ENCODE assay signal across 8 cellular contexts in the genomic region with DNA sequence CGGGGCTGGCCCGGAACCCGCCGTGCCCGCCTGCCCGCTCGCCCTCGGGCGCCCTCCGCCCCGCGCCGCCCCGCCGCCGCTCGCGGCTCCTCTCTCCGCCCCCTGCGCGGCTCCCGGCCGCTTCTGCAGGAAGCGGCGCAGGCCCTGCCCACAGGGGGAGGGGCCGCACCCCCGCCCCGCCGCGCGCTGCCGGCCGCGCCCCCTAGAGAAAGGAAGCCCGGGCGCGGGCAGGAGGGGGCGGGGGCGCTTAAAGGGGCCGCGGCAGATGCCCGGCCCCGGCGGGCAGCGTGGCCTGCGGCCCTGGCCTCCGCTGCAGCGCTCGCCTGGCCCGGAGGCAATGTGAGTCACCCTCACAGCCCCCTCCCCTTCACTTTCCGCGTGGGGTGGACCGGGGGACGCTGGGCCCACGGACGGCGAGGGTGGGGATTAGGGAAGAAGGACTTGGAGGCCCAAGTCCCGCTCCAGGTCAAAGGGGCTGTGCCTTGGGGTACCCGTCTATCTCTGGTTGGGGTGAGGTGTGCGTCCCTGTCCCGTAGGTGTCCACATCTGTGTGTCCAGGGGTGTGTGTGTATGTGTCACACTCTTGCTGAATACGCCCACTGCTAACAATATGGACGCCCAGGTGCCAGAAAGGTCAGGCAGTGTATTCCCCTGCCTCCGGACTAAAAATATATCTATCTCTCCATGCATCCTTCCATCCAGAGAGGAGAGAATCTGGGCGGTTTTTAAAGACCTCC. TPM values are rescaled to one million over a fixed set of nuclear protein-coding genes. Genes with fewer than 3 reads are reported as not detected.
DNase-seq lines count a peak whose midpoint lies in the region; ATAC-seq and TF ChIP-seq lines count a peak whose summit lies in the region.

A gene with protein sequence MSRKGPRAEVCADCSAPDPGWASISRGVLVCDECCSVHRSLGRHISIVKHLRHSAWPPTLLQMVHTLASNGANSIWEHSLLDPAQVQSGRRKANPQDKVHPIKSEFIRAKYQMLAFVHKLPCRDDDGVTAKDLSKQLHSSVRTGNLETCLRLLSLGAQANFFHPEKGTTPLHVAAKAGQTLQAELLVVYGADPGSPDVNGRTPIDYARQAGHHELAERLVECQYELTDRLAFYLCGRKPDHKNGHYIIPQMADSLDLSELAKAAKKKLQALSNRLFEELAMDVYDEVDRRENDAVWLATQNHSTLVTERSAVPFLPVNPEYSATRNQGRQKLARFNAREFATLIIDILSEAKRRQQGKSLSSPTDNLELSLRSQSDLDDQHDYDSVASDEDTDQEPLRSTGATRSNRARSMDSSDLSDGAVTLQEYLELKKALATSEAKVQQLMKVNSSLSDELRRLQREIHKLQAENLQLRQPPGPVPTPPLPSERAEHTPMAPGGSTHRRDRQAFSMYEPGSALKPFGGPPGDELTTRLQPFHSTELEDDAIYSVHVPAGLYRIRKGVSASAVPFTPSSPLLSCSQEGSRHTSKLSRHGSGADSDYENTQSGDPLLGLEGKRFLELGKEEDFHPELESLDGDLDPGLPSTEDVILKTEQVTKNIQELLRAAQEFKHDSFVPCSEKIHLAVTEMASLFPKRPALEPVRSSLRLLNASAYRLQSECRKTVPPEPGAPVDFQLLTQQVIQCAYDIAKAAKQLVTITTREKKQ (minus strand): TSS at position 125 of the 737 bp plus-strand sequence. CDS start 270 bp downstream, outside the sequence.

- peak within 1 kb of the TSS; percentile 91 for H2AFZ ChIP-seq in hepatocyte

- TF ChIP-seq CTCF in astrocyte of the cerebellum (IDR thresholded peaks at IDR 0.05; ENCODE audit: low read depth, low read length, missing control alignments): no peak
- no peak for TF ChIP-seq CTCF in hepatocyte (IDR thresholded peaks at IDR 0.05; ENCODE audit: poor library complexity)

- in situ Hi-C loops in astrocyte of the cerebellum (cut with HindIII; ENCODE audit: low sequenced_read_pairs): no loop called here

- 14% methylated on average over 29 of the region's 65 CpGs for WGBS in hepatocyte (ENCODE audit: low lambda C conversion rate, missing lambda C conversion rate)

- peak; percentile 66 for DNase-seq in NCI-H146 treated with DMSO at 0.1 percent for 48 hours (lab: John Stamatoyannopoulos, UW; ENCODE audit: unreplicated experiment)
- DNase-seq in T-helper 22 cell (ENCODE audit: low read depth): peak; percentile 77
- DNase-seq in astrocyte of the cerebellum (ENCODE audit: low read depth): no peak
- peak; percentile 96 for DNase-seq in hepatocyte (ENCODE audit: low spot score)
- DNase-seq in renal cortical epithelial cell (ENCODE audit: low read depth): no peak

- H3K36me3 ChIP-seq in hepatocyte (replicated peaks; ENCODE audit: insufficient read depth, low read depth): no peaks in the 10 kb centered on the region

- peaks cover 32% of the 10 kb centered on the region for H4K20me1 ChIP-seq in hepatocyte (ENCODE audit: insufficient read depth, poor library complexity, severe bottlenecking)

- no peaks in the 10 kb centered on the region for H3K9me2 ChIP-seq in hepatocyte (replicated peaks; ENCODE audit: insufficient read depth)

- peak within 1 kb of the TSS; percentile 61 for H3K4me3 ChIP-seq in GM08714 (ENCODE audit: low read length)
- peak within 1 kb of the TSS; percentile 73 for H3K4me3 ChIP-seq in astrocyte of the cerebellum (ENCODE audit: low read depth, low read length)
- H3K4me3 ChIP-seq in hepatocyte: peak within 1 kb of the TSS; percentile 57

- H3K27me3 ChIP-seq in hepatocyte: no peaks in the 10 kb centered on the region

- ATAC-seq in HG02763 (IDR thresholded peaks at IDR 0.05; ENCODE audit: unreplicated experiment) (peak; percentile 63), GM19455 (IDR thresholded peaks at IDR 0.05; ENCODE audit: unreplicated experiment) (no peak)

- H3K27ac ChIP-seq in hepatocyte: peak within 1 kb of the TSS; percentile 71

- H3K4me2 ChIP-seq in hepatocyte: peak within 1 kb of the TSS; percentile 95

- peaks cover 41% of the 10 kb centered on the region for H3K79me2 ChIP-seq in hepatocyte

- H3K9me3 ChIP-seq in hepatocyte (ENCODE audit: low read depth): no peaks in the 10 kb centered on the region

- H3K4me1 ChIP-seq in hepatocyte (ENCODE audit: insufficient read depth): peaks cover 42% of the 10 kb centered on the region

RNA-seq across cellular contexts. Expression of the gene that starts here (rescaled TPM):
- total RNA-seq in hepatocyte (18.6 and 20.0 TPM in 2 replicates), renal cortical epithelial cell (11.5 and 34.7 TPM in 2 replicates)
- polyA plus RNA-seq in hepatocyte: 35.2 and 46.3 TPM in 2 replicates

Comparison
In these comparisons a context has a peak if more than half of its experiments do, and no peak if none do; other contexts are left out.
1. DNase-seq: peak in NCI-H146 treated with DMSO at 0.1 percent for 48 hours (single experiment), T-helper 22 cell (single experiment) and hepatocyte (single experiment); none in astrocyte of the cerebellum (single experiment) and renal cortical epithelial cell (single experiment).
2. Peak in every context shown above with its lines, with median percentiles within 50 percentile points of each other: H3K4me3 ChIP-seq.